8 cellular contexts compared by ENCODE assay signal in genomic region chr12:45388545-45388944, GRCh38.
DNase-seq lines count a peak whose midpoint lies in the region; ATAC-seq and TF ChIP-seq lines count a peak whose summit lies in the region.

No MANE protein-coding gene starts in this region.

- peaks cover 3% of the 10 kb centered on the region for H3K9me3 Mint-ChIP-seq in activated CD8-positive, alpha-beta T cell treated with anti-CD3 and anti-CD28 coated beads for 36 hours
- H3K9me3 Mint-ChIP-seq in activated CD8-positive, alpha-beta T cell treated with anti-CD3 and anti-CD28 coated beads, Interleukin-2, amount 10 ng/mL, durations not matched to agents 7 days and 5 days (ENCODE audit: insufficient read depth), result no peaks in the 10 kb centered on the region

- H3K4me1 Mint-ChIP-seq in activated CD8-positive, alpha-beta T cell treated with anti-CD3 and anti-CD28 coated beads for 36 hours (ENCODE audit: low read depth), result no peaks in the 10 kb centered on the region
- H3K4me1 Mint-ChIP-seq in activated CD8-positive, alpha-beta T cell treated with anti-CD3 and anti-CD28 coated beads, Interleukin-2, amount 10 ng/mL, durations not matched to agents 7 days and 5 days (ENCODE audit: low read depth), result no peaks in the 10 kb centered on the region

- H3K27ac ChIP-seq in psoas muscle, result no peak overlapping the region

- H3K27me3 Mint-ChIP-seq in activated CD8-positive, alpha-beta T cell treated with anti-CD3 and anti-CD28 coated beads for 36 hours, result no peaks in the 10 kb centered on the region
- H3K27me3 Mint-ChIP-seq in activated CD8-positive, alpha-beta T cell treated with anti-CD3 and anti-CD28 coated beads, Interleukin-2, amount 10 ng/mL, durations not matched to agents 7 days and 5 days (ENCODE audit: low read depth), result no peaks in the 10 kb centered on the region

- 25 to 35% (median 34%) methylated on average over 1 of the region's 1 CpG for WGBS in psoas muscle, 3 donors

- intact Hi-C loops in activated CD8-positive, alpha-beta T cell treated with anti-CD3 and anti-CD28 coated beads for 36 hours (cut with micrococcal nuclease), result no loop called here
- intact Hi-C loops in psoas muscle (cut with DNase I), result loop anchor here (5.0 to 10.0 kb wide), 3 partner anchors 174 to 216 kb away; partner anchors contain the start of gene ANO6 (in 1 of the 2)

- H3K27me3 ChIP-seq in psoas muscle (ENCODE audit: insufficient read depth in 3 of 3, low read length in 2 of 3), result no peaks in the 10 kb centered on the region

- ATAC-seq in activated CD8-positive, alpha-beta T cell treated with anti-CD3 and anti-CD28 coated beads for 36 hours, result peak; percentile 39
- no peak for ATAC-seq in activated CD8-positive, alpha-beta T cell treated with anti-CD3 and anti-CD28 coated beads, Interleukin-2, amount 10 ng/mL, durations not matched to agents 7 days and 5 days
- ATAC-seq in psoas muscle, result peak in 2 of 4 donors; percentile 59 to 60
- no peak for ATAC-seq in GM18909 (IDR thresholded peaks at IDR 0.05; ENCODE audit: poor library complexity, unreplicated experiment)

- POLR2A ChIA-PET in activated CD8-positive, alpha-beta T cell treated with anti-CD3 and anti-CD28 coated beads for 36 hours (lab: Charles Lee), result no interaction called here
- POLR2A ChIA-PET in activated CD8-positive, alpha-beta T cell treated with anti-CD3 and anti-CD28 coated beads, Interleukin-2, amount 10 ng/mL, durations not matched to agents 7 days and 5 days (lab: Charles Lee), result no interaction called here

- H3K27ac Mint-ChIP-seq in activated CD8-positive, alpha-beta T cell treated with anti-CD3 and anti-CD28 coated beads for 36 hours, result no peak overlapping the region
- no peak overlapping the region for H3K27ac Mint-ChIP-seq in activated CD8-positive, alpha-beta T cell treated with anti-CD3 and anti-CD28 coated beads, Interleukin-2, amount 10 ng/mL, durations not matched to agents 7 days and 5 days

- peaks cover 7 to 95% of the 10 kb centered on the region in 2 donors for H3K36me3 ChIP-seq in psoas muscle (ENCODE audit: insufficient read depth in 1 of 2, low read depth in 1 of 2)

- peak; percentile 16 for DNase-seq in activated CD8-positive, alpha-beta T cell treated with anti-CD3 and anti-CD28 coated beads for 36 hours
- DNase-seq in activated CD8-positive, alpha-beta T cell treated with anti-CD3 and anti-CD28 coated beads, Interleukin-2, amount 10 ng/mL, durations not matched to agents 7 days and 5 days, result no peak
- DNase-seq in RKO (ENCODE audit: low spot score), result peak; percentile 29
- DNase-seq in fibroblast of pulmonary artery (ENCODE audit: low read depth), result peak; percentile 75
- no peak for DNase-seq in psoas muscle
- no peak for DNase-seq in NCI-H2171 (lab: John Stamatoyannopoulos, UW)
- DNase-seq in GOT3 (lab: John Stamatoyannopoulos, UW), result no peak

- CTCF ChIA-PET in activated CD8-positive, alpha-beta T cell treated with anti-CD3 and anti-CD28 coated beads for 36 hours (lab: Charles Lee), result interaction anchor here (1.1 to 2.0 kb wide), 5 partner anchors 19 to 218 kb away, joined by 3 to 17 read pairs (median 7); no protein-coding TSS in a partner anchor
- CTCF ChIA-PET in activated CD8-positive, alpha-beta T cell treated with anti-CD3 and anti-CD28 coated beads, Interleukin-2, amount 10 ng/mL, durations not matched to agents 7 days and 5 days (lab: Charles Lee), result interaction anchor here (0.6 to 1.2 kb wide), 3 partner anchors 11 to 218 kb away, joined by 3 to 9 read pairs (median 3); no protein-coding TSS in a partner anchor

- H3K4me3 ChIP-seq in fibroblast of pulmonary artery (replicated peaks; ENCODE audit: low read depth, low read length), result no peak overlapping the region
- H3K4me3 ChIP-seq in psoas muscle, result no peak overlapping the region

- no peak overlapping the region for H3K4me3 Mint-ChIP-seq in activated CD8-positive, alpha-beta T cell treated with anti-CD3 and anti-CD28 coated beads for 36 hours
- H3K4me3 Mint-ChIP-seq in activated CD8-positive, alpha-beta T cell treated with anti-CD3 and anti-CD28 coated beads, Interleukin-2, amount 10 ng/mL, durations not matched to agents 7 days and 5 days, result no peak overlapping the region

- peaks cover 15% of the 10 kb centered on the region for H3K36me3 Mint-ChIP-seq in activated CD8-positive, alpha-beta T cell treated with anti-CD3 and anti-CD28 coated beads for 36 hours (ENCODE audit: low read depth)
- H3K36me3 Mint-ChIP-seq in activated CD8-positive, alpha-beta T cell treated with anti-CD3 and anti-CD28 coated beads, Interleukin-2, amount 10 ng/mL, durations not matched to agents 7 days and 5 days (ENCODE audit: low read depth), result peaks cover 33% of the 10 kb centered on the region

- peak; percentile 18 for TF ChIP-seq CTCF in activated CD8-positive, alpha-beta T cell treated with anti-CD3 and anti-CD28 coated beads for 36 hours (IDR thresholded peaks at IDR 0.05)
- peak; percentile 88 for TF ChIP-seq CTCF in fibroblast of pulmonary artery (IDR thresholded peaks at IDR 0.05; ENCODE audit: low read length, missing control alignments)
- TF ChIP-seq CTCF in psoas muscle (IDR thresholded peaks at IDR 0.05), result peak; percentile 49

- H3K9me3 ChIP-seq in psoas muscle, result no peaks in the 10 kb centered on the region

- H3K4me1 ChIP-seq in psoas muscle, result no peaks in the 10 kb centered on the region

Comparison
In these comparisons a context has a peak if more than half of its experiments do, and no peak if none do; other contexts are left out.
1. DNase-seq: peak in activated CD8-positive, alpha-beta T cell treated with anti-CD3 and anti-CD28 coated beads for 36 hours (single experiment), RKO (single experiment) and fibroblast of pulmonary artery (single experiment); none in activated CD8-positive, alpha-beta T cell treated with anti-CD3 and anti-CD28 coated beads, Interleukin-2, amount 10 ng/mL, durations not matched to agents 7 days and 5 days (single experiment), psoas muscle (0 of 2), NCI-H2171 (single experiment) and GOT3 (single experiment).
2. CTCF ChIP-seq: peak in every context shown above with its lines; median percentile 88 in fibroblast of pulmonary artery; 49 in psoas muscle; 18 in activated CD8-positive, alpha-beta T cell treated with anti-CD3 and anti-CD28 coated beads for 36 hours.